Comparison of ENCODE assay signal across 9 cellular contexts in the genomic region with DNA sequence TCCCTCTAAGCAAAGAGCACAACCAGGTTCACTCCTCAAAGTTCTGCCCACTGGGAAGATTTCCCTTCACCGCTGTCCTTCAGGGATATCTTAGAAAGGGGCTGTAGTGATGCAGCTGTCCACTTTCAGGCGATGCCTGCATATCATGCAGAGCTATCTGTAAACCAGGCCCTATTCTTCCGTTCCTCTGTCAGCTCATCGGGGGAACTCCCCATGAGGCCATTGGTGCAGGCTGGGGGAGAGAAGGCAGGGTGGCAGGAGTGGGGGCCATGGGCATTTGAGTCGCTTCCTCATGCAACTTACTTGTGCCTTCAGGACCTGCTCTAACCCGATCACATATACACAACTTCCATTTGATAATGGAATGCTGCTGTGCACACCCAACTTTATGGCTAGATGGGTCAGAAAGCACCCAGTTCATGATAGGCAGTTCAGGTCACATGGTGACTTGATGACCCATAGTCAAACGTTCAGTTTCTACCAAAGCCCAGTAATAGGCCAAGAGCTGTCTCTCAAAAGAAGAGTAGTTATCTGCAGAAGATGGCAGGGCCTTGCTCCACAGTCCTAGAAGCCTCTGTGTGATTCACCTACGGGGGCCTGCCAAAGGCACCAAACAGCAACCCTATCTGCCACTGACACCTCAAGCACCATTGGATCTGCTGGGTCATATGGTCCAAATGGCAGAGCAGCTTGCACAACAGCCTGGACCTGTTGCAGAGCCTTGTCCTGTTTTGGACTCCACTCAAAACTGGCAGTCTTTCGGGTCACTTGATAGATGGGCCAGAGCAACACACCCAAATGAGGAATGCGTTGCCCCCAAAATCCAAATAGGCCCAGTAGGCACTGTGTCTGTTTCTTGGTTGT. TPM values are rescaled to one million over a fixed set of nuclear protein-coding genes. Genes with fewer than 3 reads are reported as not detected.
"Had no signal": no experiment of that assay in that cellular context is flagged by ENCODE, and none has a peak within 500 bp of the region (broad histone marks: within the 10 kb centered on the region; RNA-seq: fewer than 3 reads in every experiment).

No MANE protein-coding gene starts in this region.

RNA-seq across cellular contexts. Expression of a gene that starts 7.3 kb away (rescaled TPM):
- total RNA-seq: HT1080, LHCN-M2, MCF 10A, PC-9, Peyer's patch, Right ventricle myocardium inferior, RPMI7951, SJCRH30 had no signal
- polyA plus RNA-seq: IgD-negative memory B cell had no signal
